In genomic region chr1:11037740-11038182, GRCh38 we compare ENCODE assay signal across 9 cellular contexts. TPM values are rescaled to one million over a fixed set of nuclear protein-coding genes. Genes with fewer than 3 reads are reported as not detected.
DNase-seq lines count a peak whose midpoint lies in the region; ATAC-seq and TF ChIP-seq lines count a peak whose summit lies in the region.
"Had no signal": no experiment of that assay in that cellular context is flagged by ENCODE, and none has a peak within 500 bp of the region (broad histone marks: within the 10 kb centered on the region; RNA-seq: fewer than 3 reads in every experiment).

No MANE protein-coding gene starts in this region.

- no peaks in the 10 kb centered on the region for H3K27me3 ChIP-seq in liver (ENCODE audit: control insufficient read depth in 4 of 4, insufficient read depth in 4 of 4, low read length in 3 of 4)

- TF ChIP-seq CTCF in coronary artery (IDR thresholded peaks at IDR 0.05): peak; percentile 95
- peak; percentile 96 for TF ChIP-seq CTCF in liver (IDR thresholded peaks at IDR 0.05; ENCODE audit: low read depth, low read length, missing input control)

- DNase-seq in DMS153 (lab: John Stamatoyannopoulos, UW) (peak; percentile 84), NCI-H524 treated with DMSO at 0.1 percent for 48 hours (lab: John Stamatoyannopoulos, UW) (peak; percentile 28), coronary artery (ENCODE audit: low spot score) (peak; percentile 84)
- peak; percentile 96 for DNase-seq in activated CD4-positive, alpha-beta T cell treated with anti-CD3 and anti-CD28 coated beads, Interleukin-2, amount 10 ng/mL, durations not matched to agents 24 days and 14 days
- DNase-seq in stimulated activated CD4-positive, alpha-beta T cell treated with anti-CD3 and anti-CD28 coated beads, Interleukin-4, amount 100 ng/mL, for 48 hours (ENCODE audit: low read depth in 2 of 2): peak; percentile 82 to 93

- no peaks in the 10 kb centered on the region for H3K9me3 ChIP-seq in liver (ENCODE audit: control insufficient read depth in 4 of 4, low read length in 3 of 4)

- H3K27ac Mint-ChIP-seq in activated CD4-positive, alpha-beta T cell treated with anti-CD3 and anti-CD28 coated beads, Interleukin-2, amount 10 ng/mL, durations not matched to agents 24 days and 14 days: no peak overlapping the region
- H3K27ac Mint-ChIP-seq: activated naive CD4-positive, alpha-beta T cell treated with anti-CD3 and anti-CD28 coated beads, Interleukin-2, amount 50 U/mL, for 24 hours had no signal

- H3K36me3 ChIP-seq in liver (ENCODE audit: control insufficient read depth in 4 of 4, insufficient read depth in 3 of 4, low read depth in 1 of 4, low read length in 3 of 4): peaks cover 0 to 77% (median 42%) of the 10 kb centered on the region in 4 donors

- no peaks in the 10 kb centered on the region for H3K36me3 Mint-ChIP-seq in activated CD4-positive, alpha-beta T cell treated with anti-CD3 and anti-CD28 coated beads, Interleukin-2, amount 10 ng/mL, durations not matched to agents 24 days and 14 days (ENCODE audit: low read depth)
- H3K36me3 Mint-ChIP-seq: activated naive CD4-positive, alpha-beta T cell treated with anti-CD3 and anti-CD28 coated beads, Interleukin-2, amount 50 U/mL, for 24 hours had no signal

- ATAC-seq in HG03159 (IDR thresholded peaks at IDR 0.05; ENCODE audit: unreplicated experiment) (peak; percentile 60), GM18867 (IDR thresholded peaks at IDR 0.05; ENCODE audit: unreplicated experiment) (no peak)

- WGBS in liver: 2% methylated on average over 8 of the region's 8 CpGs

- H3K9ac ChIP-seq in liver (ENCODE audit: low read depth in 1 of 2, low read length in 2 of 2): no peak overlapping the region

- intact Hi-C loops in activated CD4-positive, alpha-beta T cell treated with anti-CD3 and anti-CD28 coated beads, Interleukin-2, amount 10 ng/mL, durations not matched to agents 24 days and 14 days (cut with micrococcal nuclease): loop anchor here (1.0 to 10.0 kb wide), 3 partner anchors 23 to 608 kb away; partner anchors contain the start of genes EXOSC10 and SRM

- no peak overlapping the region for H3K4me3 ChIP-seq in coronary artery
- H3K4me3 ChIP-seq in liver (ENCODE audit: low read depth in 1 of 3, low read length in 3 of 3): no peak overlapping the region

- H3K4me1 Mint-ChIP-seq in activated CD4-positive, alpha-beta T cell treated with anti-CD3 and anti-CD28 coated beads, Interleukin-2, amount 10 ng/mL, durations not matched to agents 24 days and 14 days: peaks cover 7% of the 10 kb centered on the region

- H3K27ac ChIP-seq in coronary artery (no peak overlapping the region), liver (ENCODE audit: low read depth in 1 of 2, low read length in 2 of 2) (no peak overlapping the region)

- no peaks in the 10 kb centered on the region for H3K4me1 ChIP-seq in liver (ENCODE audit: control insufficient read depth in 4 of 4, insufficient read depth in 4 of 4, low read length in 3 of 4)

- no peak overlapping the region for H3K4me3 Mint-ChIP-seq in activated CD4-positive, alpha-beta T cell treated with anti-CD3 and anti-CD28 coated beads, Interleukin-2, amount 10 ng/mL, durations not matched to agents 24 days and 14 days
- H3K4me3 Mint-ChIP-seq: activated naive CD4-positive, alpha-beta T cell treated with anti-CD3 and anti-CD28 coated beads, Interleukin-2, amount 50 U/mL, for 24 hours had no signal

- H3K27me3 Mint-ChIP-seq in activated CD4-positive, alpha-beta T cell treated with anti-CD3 and anti-CD28 coated beads, Interleukin-2, amount 10 ng/mL, durations not matched to agents 24 days and 14 days: no peaks in the 10 kb centered on the region
- H3K27me3 Mint-ChIP-seq: activated naive CD4-positive, alpha-beta T cell treated with anti-CD3 and anti-CD28 coated beads, Interleukin-2, amount 50 U/mL, for 24 hours had no signal

- no peaks in the 10 kb centered on the region for H3K9me3 Mint-ChIP-seq in activated CD4-positive, alpha-beta T cell treated with anti-CD3 and anti-CD28 coated beads, Interleukin-2, amount 10 ng/mL, durations not matched to agents 24 days and 14 days
- H3K9me3 Mint-ChIP-seq: activated naive CD4-positive, alpha-beta T cell treated with anti-CD3 and anti-CD28 coated beads, Interleukin-2, amount 50 U/mL, for 24 hours had no signal

- TF ChIP-seq RAD21 in liver (IDR thresholded peaks at IDR 0.05): peak; percentile 99

TF ChIP-seq in liver, 16 proteins besides CTCF, POLR2A, EP300 and RAD21:
- TF ChIP-seq YY1 (IDR thresholded peaks at IDR 0.05) (peak; percentile 12), TAF1 (conservative IDR thresholded peaks at IDR 0.05) (no peak), RXRA (IDR thresholded peaks at IDR 0.05) (no peak)

RNA-seq across cellular contexts. Expression of gene MASP2, which starts 9.3 kb away (rescaled TPM):
- total RNA-seq in activated CD4-positive, alpha-beta T cell treated with anti-CD3 and anti-CD28 coated beads, Interleukin-2, amount 10 ng/mL, durations not matched to agents 24 days and 14 days: 0.14 and 0.28 TPM in 2 replicates
- 100 to 1,000 TPM in 1 of 2 donors, 10 to 100 TPM in 1; 30.0 to 118 TPM for total RNA-seq in liver
- 100 to 1,000 TPM; 307 to 530 TPM for polyA plus RNA-seq in liver

RNA-seq across cellular contexts. Expression of gene SRM, which starts 22.1 kb away (rescaled TPM):
- total RNA-seq in activated CD4-positive, alpha-beta T cell treated with anti-CD3 and anti-CD28 coated beads, Interleukin-2, amount 10 ng/mL, durations not matched to agents 24 days and 14 days: 334 and 346 TPM in 2 replicates
- 10 to 100 TPM in 1 of 2 donors, 1 to 10 TPM in 1; 8.6 to 13.6 TPM for total RNA-seq in liver
- 10 to 100 TPM; 34.9 to 59.1 TPM for polyA plus RNA-seq in liver

RNA-seq across cellular contexts. Expression of gene TARDBP, which starts 25.3 kb away (rescaled TPM):
- 211 and 224 TPM in 2 replicates for total RNA-seq in activated CD4-positive, alpha-beta T cell treated with anti-CD3 and anti-CD28 coated beads, Interleukin-2, amount 10 ng/mL, durations not matched to agents 24 days and 14 days
- 10 to 100 TPM; 78.4 to 80.1 TPM for total RNA-seq in liver
- polyA plus RNA-seq in liver: 10 to 100 TPM; 44.4 to 87.6 TPM

Comparison
In these comparisons a context has a peak if more than half of its experiments do, and no peak if none do; other contexts are left out.
1. DNase-seq: peak in every context shown above with its lines; median percentile 96 in activated CD4-positive, alpha-beta T cell treated with anti-CD3 and anti-CD28 coated beads, Interleukin-2, amount 10 ng/mL, durations not matched to agents 24 days and 14 days; 88 in stimulated activated CD4-positive, alpha-beta T cell treated with anti-CD3 and anti-CD28 coated beads, Interleukin-4, amount 100 ng/mL, for 48 hours; 84 in DMS153; 84 in coronary artery; 28 in NCI-H524 treated with DMSO at 0.1 percent for 48 hours.
2. RNA of gene MASP2, which starts 9.3 kb away (total RNA-seq): 30.0 to 118 TPM in liver; 0.14 to 0.28 TPM in activated CD4-positive, alpha-beta T cell treated with anti-CD3 and anti-CD28 coated beads, Interleukin-2, amount 10 ng/mL, durations not matched to agents 24 days and 14 days; every median in the first group is over 10 times any median in the second.
3. RNA of gene SRM, which starts 22.1 kb away (total RNA-seq): 334 to 346 TPM in activated CD4-positive, alpha-beta T cell treated with anti-CD3 and anti-CD28 coated beads, Interleukin-2, amount 10 ng/mL, durations not matched to agents 24 days and 14 days; 8.6 to 13.6 TPM in liver; every median in the first group is over 10 times any median in the second.